ENCODE assay signal across 1 cellular context in the genomic region with DNA sequence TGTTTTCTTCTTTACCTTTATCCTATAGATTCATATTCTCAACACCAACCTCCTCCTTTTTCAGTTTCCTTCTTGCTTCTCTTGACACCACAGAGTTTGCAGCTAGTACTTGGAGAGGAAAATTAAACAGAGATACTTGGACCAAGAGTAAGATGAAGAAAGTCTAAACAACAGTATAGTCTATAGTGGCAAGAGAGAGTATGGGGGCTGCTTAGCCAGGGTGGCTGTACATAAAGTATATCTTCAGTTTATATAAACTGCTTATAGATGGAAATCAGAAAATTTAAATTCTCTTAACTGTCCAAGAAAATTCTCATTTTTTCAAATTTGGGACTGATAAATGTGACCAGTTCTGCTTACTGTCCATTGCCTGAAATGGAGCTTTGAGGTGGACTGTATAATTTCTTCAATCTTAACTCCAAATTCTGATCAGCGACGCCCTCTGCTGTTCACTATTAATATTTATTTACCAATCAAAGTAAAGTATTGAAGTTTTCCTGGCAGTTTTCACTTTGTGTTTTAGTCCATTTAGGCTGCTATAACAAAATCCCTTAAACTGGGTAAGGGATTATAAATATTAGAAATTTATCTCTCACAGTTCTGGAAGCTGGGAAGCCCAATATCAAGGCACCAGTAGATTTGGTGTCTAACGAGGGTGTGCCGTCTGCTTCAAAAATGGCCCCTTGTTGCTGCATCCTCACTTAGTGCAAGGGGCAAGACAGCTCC.
TF ChIP-seq lines count a peak whose summit lies in the region.

No MANE protein-coding gene starts in this region.

TF ChIP-seq in GM12878, 131 proteins besides CTCF, POLR2A, EP300 and RAD21 (continued from another document):
- no peak for TF ChIP-seq ASH2L (IDR thresholded peaks at IDR 0.05; ENCODE audit: borderline replicate concordance, low read depth)
